In genomic region chr19:35123573-35123972, GRCh38 we compare ENCODE assay signal across 9 cellular contexts. TPM values are rescaled to one million over a fixed set of nuclear protein-coding genes. Genes with fewer than 3 reads are reported as not detected.
DNase-seq lines count a peak whose midpoint lies in the region; ATAC-seq, FAIRE-seq and TF ChIP-seq lines count a peak whose summit lies in the region.
"Had no signal": no experiment of that assay in that cellular context is flagged by ENCODE, and none has a peak within 500 bp of the region (broad histone marks: within the 10 kb centered on the region; RNA-seq: fewer than 3 reads in every experiment).

No MANE protein-coding gene starts in this region.

- H3K4me1 Mint-ChIP-seq in activated CD4-positive, alpha-beta memory T cell treated with anti-CD3 and anti-CD28 coated beads for 36 hours (ENCODE audit: low read depth): peaks cover 15% of the 10 kb centered on the region

- peak overlapping the region; percentile 71 for H3K4me3 Mint-ChIP-seq in activated CD4-positive, alpha-beta memory T cell treated with anti-CD3 and anti-CD28 coated beads for 36 hours

- H3K4me2 ChIP-seq in GM23248 (ENCODE audit: unreplicated experiment): peak overlapping the region; percentile 79

- H3K9me2 ChIP-seq in GM23248 (ENCODE audit: insufficient read depth): no peaks in the 10 kb centered on the region

- DNase-seq in GM23248: peak; percentile 85
- no peak for DNase-seq in activated CD4-positive, alpha-beta memory T cell treated with anti-CD3 and anti-CD28 coated beads for 36 hours
- no peak for DNase-seq in heart right ventricle
- no peak for DNase-seq in activated CD4-positive, alpha-beta T cell treated with anti-CD3 and anti-CD28 coated beads, Interleukin-2, amount 50 U/mL, for 1 hour
- no peak for DNase-seq in small intestine
- DNase-seq in SKM-1 treated with dmso at 0.1 percent for 144 hours (lab: John Stamatoyannopoulos, UW; ENCODE audit: unreplicated experiment): no peak
- DNase-seq: stimulated activated naive CD8-positive, alpha-beta T cell treated with anti-CD3 and anti-CD28 coated beads, Interleukin-15, Interleukin-2, amounts not matched to agents 100 U/mL and 50 U/mL, for 24 hours had no signal

- no peak for FAIRE-seq in small intestine (lab: Jason Lieb, UNC)

- H3K36me3 Mint-ChIP-seq in activated CD4-positive, alpha-beta memory T cell treated with anti-CD3 and anti-CD28 coated beads for 36 hours: no peaks in the 10 kb centered on the region

- H3K4me3 ChIP-seq in GM23248 (peak overlapping the region; percentile 79), heart right ventricle (peak overlapping the region in 8 of 10 donors; percentile 37 to 75 (median 62)), skin epidermis (no peak overlapping the region), small intestine (ENCODE audit: low read depth in 1 of 2, low read length in 2 of 2) (no peak overlapping the region)

- H3K27ac Mint-ChIP-seq in activated CD4-positive, alpha-beta memory T cell treated with anti-CD3 and anti-CD28 coated beads for 36 hours: no peak overlapping the region

- WGBS in GM23248 (ENCODE audit: low coverage in 1 of 2, low lambda C conversion rate in 2 of 2, missing lambda C conversion rate in 2 of 2), 2 experiments: 12 to 21% methylated on average over 5 of the region's 5 CpGs
- WGBS in heart right ventricle, 2 donors: 70 to 78% methylated on average over 5 of the region's 5 CpGs
- WGBS in small intestine, 3 donors: 72 to 84% (median 73%) methylated on average over 5 of the region's 5 CpGs

- H3K9ac ChIP-seq in GM23248: peak overlapping the region; percentile 85

- no peak for TF ChIP-seq CTCF in heart right ventricle (IDR thresholded peaks at IDR 0.05)

- in situ Hi-C loops in GM23248 (cut with MboI): no loop called here

- no peaks in the 10 kb centered on the region for H3K79me2 ChIP-seq in GM23248 (ENCODE audit: insufficient read depth)

- CTCF ChIA-PET in activated CD4-positive, alpha-beta memory T cell treated with anti-CD3 and anti-CD28 coated beads for 36 hours (lab: Charles Lee): interaction anchor here (1.0 to 2.9 kb wide), 3 partner anchors 20 to 79 kb away, joined by 4 to 11 read pairs (median 6); no protein-coding TSS in a partner anchor

- no peaks in the 10 kb centered on the region for H4K20me1 ChIP-seq in GM23248 (ENCODE audit: insufficient read depth)

- H3K4me1 ChIP-seq in GM23248 (ENCODE audit: insufficient read depth) (peaks cover 20% of the 10 kb centered on the region), heart right ventricle (peaks cover 5 to 46% (median 32%) of the 10 kb centered on the region in 9 donors), small intestine (ENCODE audit: control insufficient read depth in 2 of 2, insufficient read depth in 1 of 2, low read depth in 1 of 2, low read length in 1 of 2) (peaks cover 0 to 6% of the 10 kb centered on the region in 2 donors)

- H3K9me3 ChIP-seq in GM23248 (ENCODE audit: low read depth) (no peaks in the 10 kb centered on the region), heart right ventricle (no peaks in the 10 kb centered on the region), small intestine (ENCODE audit: control insufficient read depth, low read depth) (no peaks in the 10 kb centered on the region)

- intact Hi-C loops in activated CD4-positive, alpha-beta memory T cell treated with anti-CD3 and anti-CD28 coated beads for 36 hours (cut with micrococcal nuclease): no loop called here
- intact Hi-C loops in heart right ventricle (cut with DNase I): no loop called here

- H3K27ac ChIP-seq in GM23248 (peak overlapping the region; percentile 71), heart right ventricle (peak overlapping the region; percentile 61 to 96 (median 90)), skin epidermis (peak overlapping the region in 20 of 21 experiments; percentile 53 to 89 (median 82)), small intestine (ENCODE audit: low read depth in 1 of 2, low read length in 1 of 2) (peak overlapping the region in 1 of 2 donors; percentile 66)

- no peaks in the 10 kb centered on the region for H3K27me3 Mint-ChIP-seq in activated CD4-positive, alpha-beta memory T cell treated with anti-CD3 and anti-CD28 coated beads for 36 hours

- H3K27me3 ChIP-seq in GM23248 (replicated peaks; ENCODE audit: insufficient read depth) (no peaks in the 10 kb centered on the region), heart right ventricle (no peaks in the 10 kb centered on the region), small intestine (ENCODE audit: control insufficient read depth in 2 of 2, insufficient read depth in 2 of 2, low read length in 2 of 2) (no peaks in the 10 kb centered on the region)

- POLR2A ChIA-PET in activated CD4-positive, alpha-beta memory T cell treated with anti-CD3 and anti-CD28 coated beads for 36 hours (lab: Charles Lee): no interaction called here

- H3K9me3 Mint-ChIP-seq in activated CD4-positive, alpha-beta memory T cell treated with anti-CD3 and anti-CD28 coated beads for 36 hours: no peaks in the 10 kb centered on the region

- H3F3A ChIP-seq in GM23248 (ENCODE audit: insufficient read depth): no peaks in the 10 kb centered on the region

- peak in 7 of 8 donors; percentile 4 to 38 (median 21) for ATAC-seq in heart right ventricle
- no peak for ATAC-seq in GM19395 (IDR thresholded peaks at IDR 0.05; ENCODE audit: unreplicated experiment)

- no peaks in the 10 kb centered on the region for H3K36me3 ChIP-seq in GM23248 (ENCODE audit: low read depth)
- H3K36me3 ChIP-seq in heart right ventricle: no peaks in the 10 kb centered on the region
- no peaks in the 10 kb centered on the region for H3K36me3 ChIP-seq in small intestine (ENCODE audit: control insufficient read depth in 2 of 2, insufficient read depth in 2 of 2, low read length in 2 of 2)

- peak overlapping the region; percentile 88 for H2AFZ ChIP-seq in GM23248

RNA-seq across cellular contexts. Expression of gene FXYD3, which starts 8.0 kb away (rescaled TPM):
- total RNA-seq in GM23248 (2014; rRNA removed; shearing (Covaris generic)): not detected in 2 replicates
- not detected in 2 replicates for polyA plus RNA-seq in GM23248 (2016; fragmentation: Nextera tagmentation; extraction: Ambion mirVana)
- total RNA-seq in activated CD4-positive, alpha-beta memory T cell treated with anti-CD3 and anti-CD28 coated beads for 36 hours: not detected
- 1 to 10 TPM in 3 of 10 donors, under 1 TPM in 4, not detected in 3; 0.51 to 2.1 (median 0.74) TPM for total RNA-seq in heart right ventricle
- 1 to 10 TPM in 1 of 2 donors, under 1 TPM in 1; 0.78 to 2.7 TPM for polyA plus RNA-seq in heart right ventricle
- polyA plus RNA-seq in small intestine: 100 to 1,000 TPM in 2 of 3 donors, 10 to 100 TPM in 1; 72.7 to 119 (median 117) TPM

RNA-seq across cellular contexts. Expression of gene LGI4, which starts 11.3 kb away (rescaled TPM):
- total RNA-seq in GM23248 (2014; rRNA removed; shearing (Covaris generic)): 0.86 TPM in 1 of 2 replicates, not detected in the other
- 0.06 and 0.49 TPM in 2 replicates for polyA plus RNA-seq in GM23248 (2016; fragmentation: Nextera tagmentation; extraction: Ambion mirVana)
- total RNA-seq in activated CD4-positive, alpha-beta memory T cell treated with anti-CD3 and anti-CD28 coated beads for 36 hours: under 1 TPM; 0.50 to 0.51 TPM
- total RNA-seq in heart right ventricle: 10 to 100 TPM in 2 of 10 donors, 1 to 10 TPM in 8; 4.3 to 12.5 (median 7.5) TPM
- polyA plus RNA-seq in heart right ventricle: 10 to 100 TPM in 1 of 2 donors, 1 to 10 TPM in 1; 8.9 to 30.0 TPM
- polyA plus RNA-seq in small intestine: 10 to 100 TPM in 1 of 3 donors, 1 to 10 TPM in 1, under 1 TPM in 1; 0.45 to 14.5 (median 1.1) TPM

RNA-seq across cellular contexts. Expression of gene FXYD1, which starts 15.1 kb away (rescaled TPM):
- total RNA-seq in GM23248 (2014; rRNA removed; shearing (Covaris generic)): 0.43 TPM in 1 of 2 replicates, not detected in the other
- 1.2 and 1.9 TPM in 2 replicates for polyA plus RNA-seq in GM23248 (2016; fragmentation: Nextera tagmentation; extraction: Ambion mirVana)
- 1 to 10 TPM; 2.3 to 2.8 TPM for total RNA-seq in activated CD4-positive, alpha-beta memory T cell treated with anti-CD3 and anti-CD28 coated beads for 36 hours
- 100 to 1,000 TPM; 451 to 819 (median 578) TPM for total RNA-seq in heart right ventricle
- polyA plus RNA-seq in heart right ventricle: 100 to 1,000 TPM; 251 to 605 TPM
- 10 to 100 TPM in 1 of 3 donors, 1 to 10 TPM in 1, not detected in 1; 7.3 to 25.4 TPM for polyA plus RNA-seq in small intestine

RNA-seq across cellular contexts. Expression of gene FXYD7, which starts 19.5 kb away (rescaled TPM):
- not detected in 2 replicates for total RNA-seq in GM23248 (2014; rRNA removed; shearing (Covaris generic))
- polyA plus RNA-seq in GM23248 (2016; fragmentation: Nextera tagmentation; extraction: Ambion mirVana) (not detected in 2 replicates), heart right ventricle (under 1 TPM in 1 of 2 donors, not detected in 1; 0.10 TPM), small intestine (under 1 TPM in 1 of 3 donors, not detected in 2; 0.24 TPM)
- total RNA-seq in activated CD4-positive, alpha-beta memory T cell treated with anti-CD3 and anti-CD28 coated beads for 36 hours: under 1 TPM; 0.77 to 0.93 TPM
- under 1 TPM in 3 of 10 donors, not detected in 7; 0.28 to 0.37 (median 0.30) TPM for total RNA-seq in heart right ventricle

RNA-seq across cellular contexts. Expression of gene FXYD5, which starts 31.0 kb away (rescaled TPM):
- 209 and 233 TPM in 2 replicates for total RNA-seq in GM23248 (2014; rRNA removed; shearing (Covaris generic))
- polyA plus RNA-seq in GM23248 (2016; fragmentation: Nextera tagmentation; extraction: Ambion mirVana) (496 and 515 TPM in 2 replicates), heart right ventricle (10 to 100 TPM; 48.3 to 67.4 TPM), small intestine (10 to 100 TPM in 2 of 3 donors, 1 to 10 TPM in 1; 3.4 to 60.5 (median 19.7) TPM)
- total RNA-seq in activated CD4-positive, alpha-beta memory T cell treated with anti-CD3 and anti-CD28 coated beads for 36 hours: 100 to 1,000 TPM; 334 to 360 TPM
- 10 to 100 TPM; 13.9 to 36.6 (median 18.1) TPM for total RNA-seq in heart right ventricle

Comparison
In these comparisons a context has a peak if more than half of its experiments do, and no peak if none do; other contexts are left out.
1. H3K4me3 ChIP-seq: peak in GM23248 (single experiment) and heart right ventricle (8 of 10); none in skin epidermis (0 of 7) and small intestine (0 of 2).
2. RNA of gene FXYD1, which starts 15.1 kb away (total RNA-seq): 451 to 819 TPM in heart right ventricle; 2.3 to 2.8 TPM in activated CD4-positive, alpha-beta memory T cell treated with anti-CD3 and anti-CD28 coated beads for 36 hours and 0.43 TPM in GM23248; every median in the first group is over 100 times any median in the second.